ENCODE assay signal across 9 cellular contexts in genomic region chr16:1054660-1055556, GRCh38. TPM values are rescaled to one million over a fixed set of nuclear protein-coding genes. Genes with fewer than 3 reads are reported as not detected.
DNase-seq lines count a peak whose midpoint lies in the region; ATAC-seq and TF ChIP-seq lines count a peak whose summit lies in the region.
"Had no signal": no experiment of that assay in that cellular context is flagged by ENCODE, and none has a peak within 500 bp of the region (broad histone marks: within the 10 kb centered on the region; RNA-seq: fewer than 3 reads in every experiment).

No MANE protein-coding gene starts in this region.

- no peaks in the 10 kb centered on the region for H3K36me3 ChIP-seq in heart right ventricle

- H3K4me1 ChIP-seq in heart right ventricle = peaks cover 0 to 7% (median 0%) of the 10 kb centered on the region in 9 donors

- H3K27ac ChIP-seq in heart right ventricle = no peak overlapping the region

- ATAC-seq in heart right ventricle = peak; percentile 61 to 85 (median 75)
- ATAC-seq in sciatic nerve = peak; percentile 88
- ATAC-seq in GM18861 (IDR thresholded peaks at IDR 0.05; ENCODE audit: unreplicated experiment) = no peak
- no peak for ATAC-seq in GM21619 (IDR thresholded peaks at IDR 0.05; ENCODE audit: unreplicated experiment)

- H3K36me3 Mint-ChIP-seq in activated naive CD8-positive, alpha-beta T cell treated with anti-CD3 and anti-CD28 coated beads for 36 hours = no peaks in the 10 kb centered on the region

- intact Hi-C loops in heart right ventricle (cut with DNase I) = loop anchor here in 9 of 10 donors (1.0 to 10.0 kb wide), 7 partner anchors 137 to 343 kb away; partner anchors contain the start of gene METRN (in 2 of the 9)
- intact Hi-C loops in sciatic nerve (cut with DNase I) = loop anchor here (5.0 to 10.0 kb wide), 2 partner anchors 170 to 243 kb away; no protein-coding TSS in a partner anchor

- H3K4me3 ChIP-seq in heart right ventricle = no peak overlapping the region

- peaks cover 0 to 25% (median 5%) of the 10 kb centered on the region in 11 donors for H3K9me3 ChIP-seq in heart right ventricle

- TF ChIP-seq CTCF in heart right ventricle (IDR thresholded peaks at IDR 0.05) = peak; percentile 66 to 92 (median 83)

- 20 to 24% methylated on average over 34 of the region's 34 CpGs for WGBS in heart right ventricle, 2 donors

- H3K4me3 Mint-ChIP-seq in activated naive CD8-positive, alpha-beta T cell treated with anti-CD3 and anti-CD28 coated beads for 36 hours = no peak overlapping the region

- H3K27me3 Mint-ChIP-seq in activated naive CD8-positive, alpha-beta T cell treated with anti-CD3 and anti-CD28 coated beads for 36 hours = peaks cover 3% of the 10 kb centered on the region

- peaks cover 5% of the 10 kb centered on the region for H3K9me3 Mint-ChIP-seq in activated naive CD8-positive, alpha-beta T cell treated with anti-CD3 and anti-CD28 coated beads for 36 hours

- peak; percentile 16 for DNase-seq in DMS79 treated with DMSO at 0.1 percent for 48 hours (lab: John Stamatoyannopoulos, UW)
- DNase-seq in DMS79 (lab: John Stamatoyannopoulos, UW) = no peak
- peak; percentile 24 for DNase-seq in NCI-H2107 (lab: John Stamatoyannopoulos, UW)
- DNase-seq in activated naive CD8-positive, alpha-beta T cell treated with anti-CD3 and anti-CD28 coated beads for 36 hours = peak; percentile 39
- peak; percentile 59 to 69 for DNase-seq in heart right ventricle
- peak; percentile 84 for DNase-seq in sciatic nerve (ENCODE audit: low spot score)

- peaks cover 0 to 51% (median 20%) of the 10 kb centered on the region in 7 donors for H3K27me3 ChIP-seq in heart right ventricle

- H3K27ac Mint-ChIP-seq in activated naive CD8-positive, alpha-beta T cell treated with anti-CD3 and anti-CD28 coated beads for 36 hours = no peak overlapping the region

- peaks cover 2% of the 10 kb centered on the region for H3K4me1 Mint-ChIP-seq in activated naive CD8-positive, alpha-beta T cell treated with anti-CD3 and anti-CD28 coated beads for 36 hours

RNA-seq across cellular contexts. Expression of gene SSTR5, which starts 17.6 kb away (rescaled TPM):
- total RNA-seq in activated naive CD8-positive, alpha-beta T cell treated with anti-CD3 and anti-CD28 coated beads for 36 hours = not detected
- total RNA-seq in heart right ventricle = 10 to 100 TPM in 3 of 10 donors, 1 to 10 TPM in 7; 2.1 to 32.0 (median 6.5) TPM
- 1 to 10 TPM in 1 of 2 donors, under 1 TPM in 1; 0.39 to 1.4 TPM for polyA plus RNA-seq in heart right ventricle
- not detected for total RNA-seq in sciatic nerve
- total RNA-seq: activated CD8-positive, alpha-beta memory T cell treated with anti-CD3 and anti-CD28 coated beads for 36 hours had no signal

RNA-seq across cellular contexts. Expression of gene C1QTNF8, which starts 41.1 kb away (rescaled TPM):
- total RNA-seq in activated naive CD8-positive, alpha-beta T cell treated with anti-CD3 and anti-CD28 coated beads for 36 hours = not detected
- total RNA-seq in heart right ventricle (under 1 TPM in 1 of 10 donors, not detected in 9; 0.15 TPM), sciatic nerve (not detected)
- polyA plus RNA-seq in heart right ventricle = not detected
- total RNA-seq: activated CD8-positive, alpha-beta memory T cell treated with anti-CD3 and anti-CD28 coated beads for 36 hours had no signal

Comparison
In these comparisons a context has a peak if more than half of its experiments do, and no peak if none do; other contexts are left out.
1. ATAC-seq: peak in heart right ventricle (8 of 8) and sciatic nerve (single experiment); none in GM18861 (single experiment) and GM21619 (single experiment).